8 cellular contexts compared by ENCODE assay signal in genomic region chr5:59798862-59799667, GRCh38.
A peak's percentile ranks its signal among the peaks of the same experiment; 100 is the strongest.
DNase-seq lines count a peak whose midpoint lies in the region; TF ChIP-seq lines count a peak whose summit lies in the region.

No MANE protein-coding gene starts in this region.

- H3K9ac ChIP-seq in subcutaneous abdominal adipose tissue (ENCODE audit: low read length in 5 of 5), result no peak overlapping the region

- CTCF ChIA-PET in HEK293 (lab: Yijun Ruan, JAX), result interaction anchor here (0.6 to 3.6 kb wide), 11 partner anchors 9 to 610 kb away, joined by 3 to 25 read pairs (median 5); no protein-coding TSS in a partner anchor

- H3K9me3 ChIP-seq in HEK293 (ENCODE audit: control insufficient read depth, insufficient read depth, low read depth, low read length) (no peaks in the 10 kb centered on the region), subcutaneous abdominal adipose tissue (ENCODE audit: control insufficient read depth in 5 of 5, low read length in 5 of 5) (no peaks in the 10 kb centered on the region)

- H3K36me3 ChIP-seq in HEK293 (ENCODE audit: control insufficient read depth in 2 of 2, insufficient read depth in 1 of 2, low read length in 2 of 2) (no peaks in the 10 kb centered on the region), subcutaneous abdominal adipose tissue (ENCODE audit: control insufficient read depth in 5 of 5, insufficient read depth in 5 of 5, low read length in 5 of 5) (no peaks in the 10 kb centered on the region)

- no peaks in the 10 kb centered on the region for H3K27me3 ChIP-seq in subcutaneous abdominal adipose tissue (ENCODE audit: control insufficient read depth in 5 of 5, insufficient read depth in 4 of 5, low read length in 5 of 5)

- H3K27ac ChIP-seq in HEK293 (ENCODE audit: extremely low read depth, low read depth, low read length), result no peak overlapping the region
- peak overlapping the region; percentile 42 for H3K27ac ChIP-seq in subcutaneous abdominal adipose tissue (ENCODE audit: low read depth, low read length)

- H3K4me1 ChIP-seq in HEK293 (ENCODE audit: control insufficient read depth, insufficient read depth, low read length) (peaks cover 15% of the 10 kb centered on the region), subcutaneous abdominal adipose tissue (ENCODE audit: control insufficient read depth in 5 of 5, insufficient read depth in 5 of 5, low read length in 5 of 5) (peaks cover 0 to 24% (median 6%) of the 10 kb centered on the region in 5 donors)

- H3K4me3 ChIP-seq in HEK293 (ENCODE audit: low read depth, low read length) (no peak overlapping the region), subcutaneous abdominal adipose tissue (ENCODE audit: low read depth in 1 of 5, low read length in 5 of 5) (peak overlapping the region in 2 of 5 donors; percentile 17 to 30)

- POLR2A ChIA-PET in HEK293 (lab: Yijun Ruan, JAX), result no interaction called here

- TF ChIP-seq CTCF in HEK293 (tag by site-specific recombination; IDR thresholded peaks at IDR 0.05), result no peak

- DNase-seq in NCI-H146 (lab: John Stamatoyannopoulos, UW), result peak; percentile 30
- DNase-seq in NCI-H146 treated with DMSO at 0.1 percent for 48 hours (lab: John Stamatoyannopoulos, UW; ENCODE audit: unreplicated experiment), result no peak
- DNase-seq in NCI-H2081 treated with DMSO at 0.1 percent for 48 hours (lab: John Stamatoyannopoulos, UW), result peak; percentile 25
- DNase-seq in fibroblast of gingiva (ENCODE audit: low read depth), result peak; percentile 38
- DNase-seq in NOMO-1 (lab: John Stamatoyannopoulos, UW; ENCODE audit: unreplicated experiment in 2 of 2), result no peak
- DNase-seq in NCI-H2171 (lab: John Stamatoyannopoulos, UW), result no peak

TF ChIP-seq in HEK293, 187 proteins besides CTCF, POLR2A, EP300 and RAD21:
- TF ChIP-seq KLF9 (tag by site-specific recombination; IDR thresholded peaks at IDR 0.05; ENCODE audit: low read depth) (peak; percentile 38), GLIS1 (tag by site-specific recombination; IDR thresholded peaks at IDR 0.05) (peak; percentile 34; the same call in 1 of the 2 replicates), PRDM1 (tag by site-specific recombination; IDR thresholded peaks at IDR 0.05) (peak; percentile 61), FEZF1 (tag by site-specific recombination; IDR thresholded peaks at IDR 0.05) (peak; percentile 69), PRDM6 (tag by site-specific recombination; IDR thresholded peaks at IDR 0.05) (peak; percentile 78), KLF10 (tag by site-specific recombination; IDR thresholded peaks at IDR 0.05) (0 out of 2 replicates have a peak, but pooled peaks have one; percentile 19), ZNF837 (tag by site-specific recombination; IDR thresholded peaks at IDR 0.05) (no peak), ZNF223 (tag by site-specific recombination; IDR thresholded peaks at IDR 0.05) (0 out of 2 replicates have a peak, but pooled peaks have one; percentile 41), AEBP2 (tag by site-specific recombination; IDR thresholded peaks at IDR 0.05; ENCODE audit: borderline replicate concordance) (no peak), ZNF416 (tag by site-specific recombination; IDR thresholded peaks at IDR 0.05) (no peak), ZNF701 (tag by site-specific recombination; IDR thresholded peaks at IDR 0.05) (no peak), ZNF354C (tag by site-specific recombination; IDR thresholded peaks at IDR 0.05; ENCODE audit: borderline replicate concordance, low read depth) (no peak), ZNF654 (tag by site-specific recombination; IDR thresholded peaks at IDR 0.05; ENCODE audit: low read depth) (peak; percentile 16; the same call in 1 of the 2 replicates), ZNF398 (tag by site-specific recombination; IDR thresholded peaks at IDR 0.05) (peak; percentile 34; the same call in 1 of the 2 replicates), OSR2 (tag by site-specific recombination; IDR thresholded peaks at IDR 0.05) (0 out of 2 replicates have a peak, but pooled peaks have one; percentile 20)
- TF ChIP-seq, protein P1, sequence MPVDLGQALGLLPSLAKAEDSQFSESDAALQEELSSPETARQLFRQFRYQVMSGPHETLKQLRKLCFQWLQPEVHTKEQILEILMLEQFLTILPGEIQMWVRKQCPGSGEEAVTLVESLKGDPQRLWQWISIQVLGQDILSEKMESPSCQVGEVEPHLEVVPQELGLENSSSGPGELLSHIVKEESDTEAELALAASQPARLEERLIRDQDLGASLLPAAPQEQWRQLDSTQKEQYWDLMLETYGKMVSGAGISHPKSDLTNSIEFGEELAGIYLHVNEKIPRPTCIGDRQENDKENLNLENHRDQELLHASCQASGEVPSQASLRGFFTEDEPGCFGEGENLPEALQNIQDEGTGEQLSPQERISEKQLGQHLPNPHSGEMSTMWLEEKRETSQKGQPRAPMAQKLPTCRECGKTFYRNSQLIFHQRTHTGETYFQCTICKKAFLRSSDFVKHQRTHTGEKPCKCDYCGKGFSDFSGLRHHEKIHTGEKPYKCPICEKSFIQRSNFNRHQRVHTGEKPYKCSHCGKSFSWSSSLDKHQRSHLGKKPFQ (tag by site-specific recombination; IDR thresholded peaks at IDR 0.05), result peak; percentile 76; the same call in 1 of the 2 replicates
- TF ChIP-seq, protein P2, sequence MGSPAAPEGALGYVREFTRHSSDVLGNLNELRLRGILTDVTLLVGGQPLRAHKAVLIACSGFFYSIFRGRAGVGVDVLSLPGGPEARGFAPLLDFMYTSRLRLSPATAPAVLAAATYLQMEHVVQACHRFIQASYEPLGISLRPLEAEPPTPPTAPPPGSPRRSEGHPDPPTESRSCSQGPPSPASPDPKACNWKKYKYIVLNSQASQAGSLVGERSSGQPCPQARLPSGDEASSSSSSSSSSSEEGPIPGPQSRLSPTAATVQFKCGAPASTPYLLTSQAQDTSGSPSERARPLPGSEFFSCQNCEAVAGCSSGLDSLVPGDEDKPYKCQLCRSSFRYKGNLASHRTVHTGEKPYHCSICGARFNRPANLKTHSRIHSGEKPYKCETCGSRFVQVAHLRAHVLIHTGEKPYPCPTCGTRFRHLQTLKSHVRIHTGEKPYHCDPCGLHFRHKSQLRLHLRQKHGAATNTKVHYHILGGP (tag by site-specific recombination; IDR thresholded peaks at IDR 0.05), result 0 out of 2 replicates have a peak, but pooled peaks have one; percentile 44

Comparison
In these comparisons a context has a peak if more than half of its experiments do, and no peak if none do; other contexts are left out.
1. DNase-seq: peak in NCI-H146 (single experiment), NCI-H2081 treated with DMSO at 0.1 percent for 48 hours (single experiment) and fibroblast of gingiva (single experiment); none in NCI-H146 treated with DMSO at 0.1 percent for 48 hours (single experiment), NOMO-1 (0 of 2) and NCI-H2171 (single experiment).